21 cellular contexts compared by ENCODE assay signal in the genomic region with DNA sequence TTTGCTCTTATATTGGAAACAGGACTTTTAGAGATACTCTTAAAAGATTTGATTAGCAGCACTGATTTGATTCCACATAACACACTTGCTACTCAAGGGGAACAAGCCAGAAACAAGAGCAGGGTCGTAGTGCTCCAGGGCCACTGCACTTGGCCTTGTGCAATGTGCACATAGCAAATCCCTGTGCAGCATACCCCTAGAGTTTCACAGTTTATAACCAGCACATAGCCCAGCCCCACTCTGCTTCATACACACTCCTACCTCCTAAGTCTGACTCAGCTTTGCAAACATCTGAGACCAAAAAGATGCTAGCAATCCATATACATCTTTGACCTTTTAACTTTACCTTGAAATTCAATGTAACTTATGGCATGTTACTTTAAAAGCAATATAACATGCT.
"Had no signal": no experiment of that assay in that cellular context is flagged by ENCODE, and none has a peak within 500 bp of the region (broad histone marks: within the 10 kb centered on the region; RNA-seq: fewer than 3 reads in every experiment).

No MANE protein-coding gene starts in this region.

- H3K4me3 Mint-ChIP-seq: activated naive CD4-positive, alpha-beta T cell treated with anti-CD3 and anti-CD28 coated beads for 36 hours; activated naive CD8-positive, alpha-beta T cell treated with anti-CD3 and anti-CD28 coated beads, Interleukin-2, amount 10 ng/mL, durations not matched to agents 7 days and 5 days; endodermal cell; naive thymus-derived CD8-positive, alpha-beta T cell had no signal

- H3K27me3 Mint-ChIP-seq: naive thymus-derived CD8-positive, alpha-beta T cell had no signal

- H3K9me3 Mint-ChIP-seq: activated naive CD4-positive, alpha-beta T cell treated with anti-CD3 and anti-CD28 coated beads for 36 hours; endodermal cell; immature natural killer cell; naive thymus-derived CD8-positive, alpha-beta T cell had no signal

- DNase-seq: activated CD4-positive, alpha-beta T cell treated with anti-CD3 and anti-CD28 coated beads for 4 hours; activated CD4-positive, alpha-beta T cell treated with anti-CD3 and anti-CD28 coated beads, Interleukin-2, amount 50 U/mL, for 4 hours; activated CD8-positive, alpha-beta memory T cell treated with anti-CD3 and anti-CD28 coated beads for 24 hours; activated effector memory CD4-positive, alpha-beta T cell treated with anti-CD3 and anti-CD28 coated beads, Interleukin-2, amount 50 U/mL, for 16 hours; activated naive CD4-positive, alpha-beta T cell treated with anti-CD3 and anti-CD28 coated beads for 36 hours; activated naive CD8-positive, alpha-beta T cell treated with anti-CD3 and anti-CD28 coated beads, Interleukin-2, amount 10 ng/mL, durations not matched to agents 7 days and 5 days; amniotic stem cell; brain microvascular endothelial cell; cortex of kidney; endodermal cell; foreskin fibroblast; head of caudate nucleus; hippocampal formation; immature natural killer cell; kidney; midbrain; naive thymus-derived CD8-positive, alpha-beta T cell; stimulated activated CD4-positive, alpha-beta T cell treated with anti-CD3 and anti-CD28 coated beads, Interleukin-1b, Interleukin-23, amount 100 ng/mL, for 48 hours; stimulated activated naive CD4-positive, alpha-beta T cell treated with Interleukin-2 at 50 U/mL for 16 hours; transverse colon had no signal

- ATAC-seq: esophagus mucosa; naive thymus-derived CD8-positive, alpha-beta T cell had no signal

- H3K27ac Mint-ChIP-seq: activated naive CD4-positive, alpha-beta T cell treated with anti-CD3 and anti-CD28 coated beads for 36 hours; activated naive CD8-positive, alpha-beta T cell treated with anti-CD3 and anti-CD28 coated beads, Interleukin-2, amount 10 ng/mL, durations not matched to agents 7 days and 5 days; endodermal cell had no signal

- H3K36me3 Mint-ChIP-seq: immature natural killer cell; naive thymus-derived CD8-positive, alpha-beta T cell had no signal
